1 cellular context compared by ENCODE assay signal in the genomic region with DNA sequence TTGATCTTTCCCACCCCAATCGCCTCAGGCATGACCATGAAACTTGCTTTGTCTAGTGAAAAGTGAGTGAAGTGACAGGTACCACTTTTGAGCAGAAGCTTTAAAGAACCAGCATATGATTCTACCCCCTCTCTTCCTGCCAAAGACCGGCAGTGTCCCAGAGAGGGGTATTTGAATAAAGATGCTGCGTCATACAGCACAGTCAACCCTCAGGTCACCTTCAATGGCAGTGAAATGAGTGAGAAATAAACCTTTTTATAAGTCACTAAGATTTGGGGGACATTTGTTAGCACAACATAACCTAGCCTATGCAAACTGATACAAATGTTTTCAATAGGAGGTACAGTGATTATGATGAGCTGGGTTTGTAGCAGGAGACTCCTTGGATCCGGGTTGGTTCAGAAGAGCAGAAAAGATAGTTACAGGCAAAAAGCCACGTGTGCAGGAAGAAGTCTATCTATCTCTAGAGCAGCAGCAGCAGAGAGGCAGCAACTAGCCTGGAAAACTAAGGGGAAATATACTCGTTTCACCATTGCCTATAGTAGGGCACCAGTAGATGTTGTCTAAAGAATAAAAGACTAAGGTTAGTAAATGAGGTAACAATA.
A peak's percentile ranks its signal among the peaks of the same experiment; 100 is the strongest.
TF ChIP-seq lines count a peak whose summit lies in the region.

No MANE protein-coding gene starts in this region.

TF ChIP-seq in K562, 482 proteins besides CTCF, POLR2A, EP300 and RAD21 (continued from another document):
- TF ChIP-seq, protein P1, sequence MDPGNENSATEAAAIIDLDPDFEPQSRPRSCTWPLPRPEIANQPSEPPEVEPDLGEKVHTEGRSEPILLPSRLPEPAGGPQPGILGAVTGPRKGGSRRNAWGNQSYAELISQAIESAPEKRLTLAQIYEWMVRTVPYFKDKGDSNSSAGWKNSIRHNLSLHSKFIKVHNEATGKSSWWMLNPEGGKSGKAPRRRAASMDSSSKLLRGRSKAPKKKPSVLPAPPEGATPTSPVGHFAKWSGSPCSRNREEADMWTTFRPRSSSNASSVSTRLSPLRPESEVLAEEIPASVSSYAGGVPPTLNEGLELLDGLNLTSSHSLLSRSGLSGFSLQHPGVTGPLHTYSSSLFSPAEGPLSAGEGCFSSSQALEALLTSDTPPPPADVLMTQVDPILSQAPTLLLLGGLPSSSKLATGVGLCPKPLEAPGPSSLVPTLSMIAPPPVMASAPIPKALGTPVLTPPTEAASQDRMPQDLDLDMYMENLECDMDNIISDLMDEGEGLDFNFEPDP (CRISPR knock-in tag; IDR thresholded peaks at IDR 0.05), result no peak
- TF ChIP-seq ZFP91 (CRISPR knock-in tag; IDR thresholded peaks at IDR 0.05) (no peak), NELFE (IDR thresholded peaks at IDR 0.05; ENCODE audit: insufficient read depth, insufficient read length) (no peak), HMBOX1 (IDR thresholded peaks at IDR 0.05) (no peak), DPF2 (IDR thresholded peaks at IDR 0.05) (peak; percentile 25; the same call in 1 of the 2 replicates), ESRRA (IDR thresholded peaks at IDR 0.05; ENCODE audit: borderline replicate concordance, low read depth) (peak; percentile 46), ATF7 (IDR thresholded peaks at IDR 0.05) (no peak), EP400 (IDR thresholded peaks at IDR 0.05) (0 out of 2 replicates have a peak, but pooled peaks have one; percentile 26), NR0B1 (IDR thresholded peaks at IDR 0.05; ENCODE audit: partially characterized antibody) (no peak), ZNF24 (IDR thresholded peaks at IDR 0.05) (no peak), CEBPG (CRISPR knock-in tag; IDR thresholded peaks at IDR 0.05) (no peak), CEBPG (tag; conservative IDR thresholded peaks at IDR 0.05 in 1 of 2, IDR thresholded peaks at IDR 0.05 in 1 of 2) (no peak), JUND (IDR thresholded peaks at IDR 0.05; ENCODE audit: borderline replicate concordance, low read depth, low read length) (no peak), JUND (tag; IDR thresholded peaks at IDR 0.05; ENCODE audit: borderline replicate concordance, low read depth, low read length) (no peak), TCFL5 (CRISPR knock-in tag; conservative IDR thresholded peaks at IDR 0.05) (no peak), MAFG (tag; conservative IDR thresholded peaks at IDR 0.05) (peak; percentile 38; the same call in 1 of the 2 replicates), CREB3L1 (IDR thresholded peaks at IDR 0.05; ENCODE audit: borderline replicate concordance, low read depth) (peak; percentile 34; the same call in 1 of the 2 replicates), ZNF408 (CRISPR knock-in tag; IDR thresholded peaks at IDR 0.05; ENCODE audit: low read depth) (no peak)
- TF ChIP-seq, protein P2, sequence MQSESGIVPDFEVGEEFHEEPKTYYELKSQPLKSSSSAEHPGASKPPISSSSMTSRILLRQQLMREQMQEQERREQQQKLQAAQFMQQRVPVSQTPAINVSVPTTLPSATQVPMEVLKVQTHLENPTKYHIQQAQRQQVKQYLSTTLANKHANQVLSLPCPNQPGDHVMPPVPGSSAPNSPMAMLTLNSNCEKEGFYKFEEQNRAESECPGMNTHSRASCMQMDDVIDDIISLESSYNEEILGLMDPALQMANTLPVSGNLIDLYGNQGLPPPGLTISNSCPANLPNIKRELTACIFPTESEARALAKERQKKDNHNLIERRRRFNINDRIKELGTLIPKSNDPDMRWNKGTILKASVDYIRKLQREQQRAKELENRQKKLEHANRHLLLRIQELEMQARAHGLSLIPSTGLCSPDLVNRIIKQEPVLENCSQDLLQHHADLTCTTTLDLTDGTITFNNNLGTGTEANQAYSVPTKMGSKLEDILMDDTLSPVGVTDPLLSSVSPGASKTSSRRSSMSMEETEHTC (IDR thresholded peaks at IDR 0.05), result no peak
- TF ChIP-seq, protein P3, sequence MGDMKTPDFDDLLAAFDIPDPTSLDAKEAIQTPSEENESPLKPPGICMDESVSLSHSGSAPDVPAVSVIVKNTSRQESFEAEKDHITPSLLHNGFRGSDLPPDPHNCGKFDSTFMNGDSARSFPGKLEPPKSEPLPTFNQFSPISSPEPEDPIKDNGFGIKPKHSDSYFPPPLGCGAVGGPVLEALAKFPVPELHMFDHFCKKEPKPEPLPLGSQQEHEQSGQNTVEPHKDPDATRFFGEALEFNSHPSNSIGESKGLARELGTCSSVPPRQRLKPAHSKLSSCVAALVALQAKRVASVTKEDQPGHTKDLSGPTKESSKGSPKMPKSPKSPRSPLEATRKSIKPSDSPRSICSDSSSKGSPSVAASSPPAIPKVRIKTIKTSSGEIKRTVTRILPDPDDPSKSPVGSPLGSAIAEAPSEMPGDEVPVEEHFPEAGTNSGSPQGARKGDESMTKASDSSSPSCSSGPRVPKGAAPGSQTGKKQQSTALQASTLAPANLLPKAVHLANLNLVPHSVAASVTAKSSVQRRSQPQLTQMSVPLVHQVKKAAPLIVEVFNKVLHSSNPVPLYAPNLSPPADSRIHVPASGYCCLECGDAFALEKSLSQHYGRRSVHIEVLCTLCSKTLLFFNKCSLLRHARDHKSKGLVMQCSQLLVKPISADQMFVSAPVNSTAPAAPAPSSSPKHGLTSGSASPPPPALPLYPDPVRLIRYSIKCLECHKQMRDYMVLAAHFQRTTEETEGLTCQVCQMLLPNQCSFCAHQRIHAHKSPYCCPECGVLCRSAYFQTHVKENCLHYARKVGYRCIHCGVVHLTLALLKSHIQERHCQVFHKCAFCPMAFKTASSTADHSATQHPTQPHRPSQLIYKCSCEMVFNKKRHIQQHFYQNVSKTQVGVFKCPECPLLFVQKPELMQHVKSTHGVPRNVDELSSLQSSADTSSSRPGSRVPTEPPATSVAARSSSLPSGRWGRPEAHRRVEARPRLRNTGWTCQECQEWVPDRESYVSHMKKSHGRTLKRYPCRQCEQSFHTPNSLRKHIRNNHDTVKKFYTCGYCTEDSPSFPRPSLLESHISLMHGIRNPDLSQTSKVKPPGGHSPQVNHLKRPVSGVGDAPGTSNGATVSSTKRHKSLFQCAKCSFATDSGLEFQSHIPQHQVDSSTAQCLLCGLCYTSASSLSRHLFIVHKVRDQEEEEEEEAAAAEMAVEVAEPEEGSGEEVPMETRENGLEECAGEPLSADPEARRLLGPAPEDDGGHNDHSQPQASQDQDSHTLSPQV (IDR thresholded peaks at IDR 0.05), result peak; percentile 51; the same call in 1 of the 2 replicates
